ENCODE assay signal across 19 cellular contexts in the genomic region with DNA sequence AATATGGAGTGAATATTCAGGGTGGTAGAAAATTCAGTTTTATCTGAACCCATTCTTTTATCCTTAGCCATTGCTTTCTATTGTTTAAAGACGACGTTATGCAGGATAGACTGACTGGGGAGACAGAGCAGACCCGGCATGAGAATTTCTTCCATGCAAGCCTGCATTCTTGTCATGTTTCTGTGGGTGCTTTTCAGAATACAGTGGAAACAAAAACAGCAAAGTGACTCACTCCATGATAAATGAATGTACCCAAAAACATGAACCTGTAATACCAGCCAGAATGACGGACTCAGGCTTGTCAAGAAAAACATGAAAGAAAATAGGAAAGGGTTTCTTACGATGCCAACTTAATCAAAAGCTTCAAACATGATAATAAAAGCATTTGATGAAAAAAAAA.
A peak's percentile ranks its signal among the peaks of the same experiment; 100 is the strongest.
DNase-seq lines count a peak whose midpoint lies in the region; ATAC-seq, FAIRE-seq and TF ChIP-seq lines count a peak whose summit lies in the region.
"Had no signal": no experiment of that assay in that cellular context is flagged by ENCODE, and none has a peak within 500 bp of the region (broad histone marks: within the 10 kb centered on the region; RNA-seq: fewer than 3 reads in every experiment).

No MANE protein-coding gene starts in this region.

- no peak overlapping the region for H3K4me3 Mint-ChIP-seq in endothelial cell (ENCODE audit: unreplicated experiment)
- H3K4me3 Mint-ChIP-seq: activated CD4-positive, alpha-beta memory T cell treated with anti-CD3 and anti-CD28 coated beads, Interleukin-2, amount 10 ng/mL, durations not matched to agents 7 days and 5 days; CD8-positive, alpha-beta T cell; memory B cell had no signal

- no peaks in the 10 kb centered on the region for H3K9me3 ChIP-seq in effector memory CD4-positive, alpha-beta T cell (ENCODE audit: control insufficient read depth, low read length)
- H3K9me3 ChIP-seq in gastrocnemius medialis, result no peaks in the 10 kb centered on the region
- H3K9me3 ChIP-seq: prostate gland had no signal

- no peaks in the 10 kb centered on the region for H3K27me3 ChIP-seq in effector memory CD4-positive, alpha-beta T cell (replicated peaks; ENCODE audit: control insufficient read depth, insufficient read depth, low read length, poor library complexity, severe bottlenecking)
- H3K27me3 ChIP-seq in gastrocnemius medialis, result no peaks in the 10 kb centered on the region

- TF ChIP-seq POLR2A in gastrocnemius medialis (IDR thresholded peaks at IDR 0.05), result no peak
- TF ChIP-seq POLR2A in GM12891 (IDR thresholded peaks at IDR 0.05; ENCODE audit: low read depth, low read length), result no peak

- intact Hi-C loops in gastrocnemius medialis (cut with DNase I; ENCODE audit: low total_unique reads), result no loop called here

- H3K9me3 Mint-ChIP-seq in endothelial cell (ENCODE audit: unreplicated experiment), result no peaks in the 10 kb centered on the region
- H3K9me3 Mint-ChIP-seq: activated CD4-positive, alpha-beta memory T cell treated with anti-CD3 and anti-CD28 coated beads, Interleukin-2, amount 10 ng/mL, durations not matched to agents 7 days and 5 days; CD8-positive, alpha-beta T cell; memory B cell had no signal

- H3K27me3 Mint-ChIP-seq in endothelial cell (ENCODE audit: unreplicated experiment), result no peaks in the 10 kb centered on the region
- H3K27me3 Mint-ChIP-seq: activated CD4-positive, alpha-beta memory T cell treated with anti-CD3 and anti-CD28 coated beads, Interleukin-2, amount 10 ng/mL, durations not matched to agents 7 days and 5 days; memory B cell had no signal

- H3K27ac ChIP-seq in effector memory CD4-positive, alpha-beta T cell (ENCODE audit: insufficient read depth, low read length, poor library complexity, severe bottlenecking), result no peak overlapping the region
- H3K27ac ChIP-seq in gastrocnemius medialis, result no peak overlapping the region
- H3K27ac ChIP-seq: PC-9, prostate gland had no signal

- H3K27ac Mint-ChIP-seq in endothelial cell (ENCODE audit: unreplicated experiment), result no peak overlapping the region
- H3K27ac Mint-ChIP-seq: activated CD4-positive, alpha-beta memory T cell treated with anti-CD3 and anti-CD28 coated beads, Interleukin-2, amount 10 ng/mL, durations not matched to agents 7 days and 5 days; CD8-positive, alpha-beta T cell; memory B cell had no signal

- H3K4me1 Mint-ChIP-seq in endothelial cell (ENCODE audit: unreplicated experiment), result peaks cover 2% of the 10 kb centered on the region
- H3K4me1 Mint-ChIP-seq: activated CD4-positive, alpha-beta memory T cell treated with anti-CD3 and anti-CD28 coated beads, Interleukin-2, amount 10 ng/mL, durations not matched to agents 7 days and 5 days; memory B cell had no signal

- H3K36me3 Mint-ChIP-seq in endothelial cell (ENCODE audit: low read depth, unreplicated experiment), result no peaks in the 10 kb centered on the region
- H3K36me3 Mint-ChIP-seq: CD8-positive, alpha-beta T cell; memory B cell had no signal

- in situ Hi-C loops in astrocyte of the cerebellum (cut with HindIII; ENCODE audit: low sequenced_read_pairs), result no loop called here
- in situ Hi-C loops in gastrocnemius medialis (cut with MboI; ENCODE audit: low sequenced_read_pairs in 4 of 4), result no loop called here

- H3K36me3 ChIP-seq in effector memory CD4-positive, alpha-beta T cell (ENCODE audit: control insufficient read depth, insufficient read depth, low read length), result no peaks in the 10 kb centered on the region
- H3K36me3 ChIP-seq in gastrocnemius medialis, result no peaks in the 10 kb centered on the region
- H3K36me3 ChIP-seq: prostate gland had no signal

- ATAC-seq in gastrocnemius medialis, result no peak
- ATAC-seq: CD8-positive, alpha-beta T cell had no signal

- H3K4me1 ChIP-seq in effector memory CD4-positive, alpha-beta T cell (ENCODE audit: control insufficient read depth, insufficient read depth, low read length, poor library complexity, severe bottlenecking), result no peaks in the 10 kb centered on the region
- no peaks in the 10 kb centered on the region for H3K4me1 ChIP-seq in gastrocnemius medialis
- H3K4me1 ChIP-seq: prostate gland had no signal

- FAIRE-seq in GM12891 (lab: Jason Lieb, UNC), result no peak

- TF ChIP-seq CTCF in astrocyte of the cerebellum (IDR thresholded peaks at IDR 0.05; ENCODE audit: low read depth, low read length, missing control alignments), result no peak
- TF ChIP-seq CTCF in endothelial cell (IDR thresholded peaks at IDR 0.05; ENCODE audit: unreplicated experiment), result no peak
- TF ChIP-seq CTCF in gastrocnemius medialis (IDR thresholded peaks at IDR 0.05 in 4 of 5, conservative IDR thresholded peaks at IDR 0.05 in 1 of 5), result no peak

- H3K4me3 ChIP-seq in astrocyte of the cerebellum (ENCODE audit: low read depth, low read length), result no peak overlapping the region
- no peak overlapping the region for H3K4me3 ChIP-seq in effector memory CD4-positive, alpha-beta T cell (ENCODE audit: insufficient read depth, low read depth, low read length, poor library complexity, severe bottlenecking)
- no peak overlapping the region for H3K4me3 ChIP-seq in gastrocnemius medialis
- H3K4me3 ChIP-seq: coronary artery, PC-9, prostate gland had no signal

- DNase-seq in ELR (ENCODE audit: low read depth), result peak; percentile 26
- peak; percentile 69 for DNase-seq in astrocyte of the cerebellum (ENCODE audit: low read depth)
- DNase-seq in glomerular visceral epithelial cell (ENCODE audit: extremely low spot score), result peak; percentile 56
- DNase-seq in renal cortical epithelial cell (ENCODE audit: low read depth), result peak; percentile 94
- no peak for DNase-seq in endothelial cell (ENCODE audit: low spot score)
- DNase-seq in effector memory CD4-positive, alpha-beta T cell, result no peak
- no peak for DNase-seq in gastrocnemius medialis
- DNase-seq in GM12891 (ENCODE audit: insufficient read length, low spot score), result no peak
- DNase-seq: activated CD4-positive, alpha-beta memory T cell treated with anti-CD3 and anti-CD28 coated beads, Interleukin-2, amount 10 ng/mL, durations not matched to agents 7 days and 5 days; activated naive CD4-positive, alpha-beta T cell treated with anti-CD3 and anti-CD28 coated beads, Interleukin-2, amount 50 U/mL, for 16 hours; CD8-positive, alpha-beta T cell; hippocampal formation; NCI-H2227 treated with DMSO at 0.1 percent for 48 hours; stimulated activated CD4-positive, alpha-beta T cell treated with anti-CD3 and anti-CD28 coated beads, Interleukin-4, amount 100 ng/mL, for 24 hours; stimulated activated naive CD4-positive, alpha-beta T cell treated with Interleukin-2 at 50 U/mL for 16 hours had no signal

TF ChIP-seq in GM12891, 5 proteins besides CTCF, POLR2A, EP300 and RAD21:
- TF ChIP-seq PAX5 (IDR thresholded peaks at IDR 0.05; ENCODE audit: insufficient read depth, low read length, severe bottlenecking) (no peak), POLR2AphosphoS5 (IDR thresholded peaks at IDR 0.05; ENCODE audit: low read depth, low read length) (no peak), SPI1 (IDR thresholded peaks at IDR 0.05; ENCODE audit: low read depth, low read length) (no peak), TAF1 (IDR thresholded peaks at IDR 0.05; ENCODE audit: low read depth, low read length) (no peak), POU2F2 (IDR thresholded peaks at IDR 0.05; ENCODE audit: low read depth, low read length) (no peak)

Comparison
In these comparisons a context has a peak if more than half of its experiments do, and no peak if none do; other contexts are left out.
1. DNase-seq: peak in ELR (single experiment), astrocyte of the cerebellum (single experiment), glomerular visceral epithelial cell (single experiment) and renal cortical epithelial cell (single experiment); none in endothelial cell (single experiment), effector memory CD4-positive, alpha-beta T cell (0 of 3), gastrocnemius medialis (0 of 2) and GM12891 (single experiment).